1 cellular context compared by ENCODE assay signal in the genomic region with DNA sequence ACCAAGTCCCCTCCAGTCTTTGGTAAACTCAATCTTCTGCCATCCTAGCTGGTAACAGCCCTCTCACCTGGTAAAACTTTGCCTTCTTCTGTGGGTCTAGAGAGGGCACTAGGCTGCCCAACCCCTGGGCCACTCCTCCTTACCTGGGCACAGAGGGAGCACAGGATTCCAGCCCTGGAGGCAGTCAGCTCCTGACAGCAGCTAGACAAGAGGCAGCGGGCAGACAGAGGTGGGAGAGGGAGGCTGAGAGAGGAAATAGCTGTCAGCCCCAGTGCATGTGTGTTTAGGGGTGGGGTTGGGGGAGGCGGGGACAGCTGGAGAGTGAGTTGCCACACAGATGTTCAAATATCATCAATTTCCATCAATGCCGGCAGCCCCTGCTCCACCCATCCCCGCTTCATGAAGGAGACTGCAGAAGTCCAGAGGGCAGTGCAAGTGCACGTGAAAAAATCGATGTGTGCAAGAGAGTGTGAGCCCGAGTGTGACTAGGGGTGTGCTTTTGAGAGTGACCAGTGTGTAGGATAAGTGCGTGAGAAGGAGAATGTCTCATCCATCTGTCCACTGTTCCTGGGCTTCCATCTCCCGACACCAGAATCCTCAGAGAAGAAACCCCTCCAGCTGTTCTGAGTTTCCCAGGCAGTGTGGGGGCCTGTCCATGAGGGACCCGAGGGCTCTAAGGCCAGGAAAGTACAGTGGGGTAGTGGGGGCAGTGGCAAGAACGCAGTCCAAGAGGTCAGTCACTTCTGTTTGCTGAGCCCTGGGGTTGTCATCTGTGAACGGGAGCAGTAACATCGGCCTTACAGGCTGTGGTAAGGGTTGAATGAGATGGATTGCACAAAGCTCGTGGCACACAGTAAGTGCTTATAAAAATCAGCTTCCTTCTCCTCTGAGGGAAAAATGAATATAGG.
TF ChIP-seq lines count a peak whose summit lies in the region.

A gene (minus strand): TSS at position 225 of the 908 bp plus-strand sequence. CDS start 2,228 bp downstream, outside the sequence.

TF ChIP-seq in GM12891, 5 proteins besides CTCF, POLR2A, EP300 and RAD21:
- TF ChIP-seq POU2F2 (IDR thresholded peaks at IDR 0.05; ENCODE audit: low read depth, low read length) = no peak
